24 cellular contexts compared by ENCODE assay signal in the genomic region with DNA sequence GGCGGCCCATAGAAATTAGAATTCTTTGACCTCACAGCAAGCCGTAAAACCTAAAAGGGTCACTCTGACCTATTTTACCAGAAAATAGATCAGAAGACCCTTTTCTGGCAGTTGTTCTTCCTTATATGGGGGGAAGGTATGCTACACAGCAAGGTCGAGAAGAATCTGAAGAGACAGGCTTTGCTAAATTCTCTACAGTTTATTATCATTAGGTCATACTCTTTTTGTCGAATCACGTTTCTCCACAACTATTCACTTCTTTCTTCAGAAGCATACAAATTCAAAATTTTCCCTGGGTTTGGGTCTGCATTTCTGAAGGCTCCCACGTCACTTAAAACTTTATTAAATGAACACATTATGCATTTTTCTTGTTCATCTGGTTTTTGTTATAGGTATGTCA.
"Had no signal": no experiment of that assay in that cellular context is flagged by ENCODE, and none has a peak within 500 bp of the region (broad histone marks: within the 10 kb centered on the region; RNA-seq: fewer than 3 reads in every experiment).

No MANE protein-coding gene starts in this region.

- H3K27ac ChIP-seq: body of pancreas, WERI-Rb-1 had no signal

- H3K36me3 ChIP-seq: WERI-Rb-1 had no signal

- DNase-seq: activated B cell treated with CpG ODN at 0.5 μM for 24 hours; activated CD4-positive, alpha-beta T cell treated with anti-CD3 and anti-CD28 coated beads for 48 hours; activated CD4-positive, alpha-beta T cell treated with anti-CD3 and anti-CD28 coated beads, Interleukin-2, amount 50 U/mL, for 1 hour; activated CD4-positive, alpha-beta T cell treated with anti-CD3 and anti-CD28 coated beads, Interleukin-2, amount 50 U/mL, for 48 hours; activated CD8-positive, alpha-beta memory T cell treated with anti-CD3 and anti-CD28 coated beads for 24 hours; activated CD8-positive, alpha-beta T cell treated with anti-CD3 and anti-CD28 coated beads for 36 hours; activated effector memory CD4-positive, alpha-beta T cell treated with Interleukin-2 at 50 U/mL for 16 hours; activated gamma-delta T cell treated with Interleukin-2 at 50 U/mL for 16 hours; activated naive CD4-positive, alpha-beta T cell treated with anti-CD3 and anti-CD28 coated beads, Interleukin-2, amount 50 U/mL, for 16 hours; activated naive CD4-positive, alpha-beta T cell treated with Interleukin-2 at 50 U/mL for 16 hours; activated T-cell treated with anti-CD3 and anti-CD28 coated beads, Interleukin-2, amount 50 U/mL, for 4 hours; amniotic stem cell; anterior cingulate cortex; body of pancreas; caudate nucleus; effector CD8-positive, alpha-beta T cell; foreskin fibroblast; head of caudate nucleus; SW 1271; T-cell; WERI-Rb-1 had no signal

- H3K9me3 ChIP-seq: body of pancreas had no signal

- ATAC-seq: activated CD4-positive, CD25-positive, alpha-beta regulatory T cell treated with anti-CD3 and anti-CD28 coated beads, Interleukin-2, amount 50 U/mL, for 24 hours; activated CD8-positive, alpha-beta T cell treated with anti-CD3 and anti-CD28 coated beads for 36 hours; activated T-cell treated with anti-CD3 and anti-CD28 coated beads, Interleukin-2, amount 50 U/mL, for 4 hours; activated T-helper 17 cell treated with anti-CD3 and anti-CD28 coated beads, Interleukin-2, amount 50 U/mL, for 72 hours; body of pancreas; esophagus mucosa; T-cell had no signal

- H3K27me3 ChIP-seq: body of pancreas had no signal

- H3K4me1 ChIP-seq: body of pancreas had no signal

- H3K4me3 ChIP-seq: body of pancreas had no signal
